14 cellular contexts compared by ENCODE assay signal in genomic region chr6:150996968-150997367, GRCh38.
DNase-seq lines count a peak whose midpoint lies in the region; ATAC-seq and TF ChIP-seq lines count a peak whose summit lies in the region.
"Had no signal": no experiment of that assay in that cellular context is flagged by ENCODE, and none has a peak within 500 bp of the region (broad histone marks: within the 10 kb centered on the region; RNA-seq: fewer than 3 reads in every experiment).

No MANE protein-coding gene starts in this region.

- TF ChIP-seq CTCF in WTC11 (IDR thresholded peaks at IDR 0.05), result no peak
- TF ChIP-seq CTCF in mesothelial cell of epicardium (IDR thresholded peaks at IDR 0.05; ENCODE audit: unreplicated experiment), result no peak

- H3K4me1 ChIP-seq in aorta (ENCODE audit: control insufficient read depth in 1 of 2, insufficient read depth in 2 of 2, low read length in 2 of 2), result no peaks in the 10 kb centered on the region
- H3K4me1 ChIP-seq: BLaER1, Caco-2 had no signal

- ATAC-seq in WTC11, result no peak
- peak; percentile 8 for ATAC-seq in aorta (ENCODE audit: low FRiP score)
- ATAC-seq in HG03571 (IDR thresholded peaks at IDR 0.05; ENCODE audit: unreplicated experiment), result no peak
- ATAC-seq: K562 had no signal

- H3K27me3 ChIP-seq in aorta (ENCODE audit: control insufficient read depth in 1 of 2, insufficient read depth in 2 of 2, low read length in 1 of 2), result no peaks in the 10 kb centered on the region
- H3K27me3 ChIP-seq: BLaER1 had no signal

- H3K27ac ChIP-seq in aorta (ENCODE audit: low read depth in 1 of 2, low read length in 2 of 2), result no peak overlapping the region
- H3K27ac ChIP-seq: 22Rv1, BLaER1 had no signal

- H3K27me3 Mint-ChIP-seq in T-helper 1 cell treated with Interleukin-12 subunit alpha and Interleukin-12 subunit beta and Interleukin-4 antibody, amounts not matched to agents 30 μg/mL and 1 μg/mL, for 36 hours (ENCODE audit: low read depth), result no peaks in the 10 kb centered on the region
- H3K27me3 Mint-ChIP-seq in WTC11 (ENCODE audit: low read depth), result no peaks in the 10 kb centered on the region
- H3K27me3 Mint-ChIP-seq in mesothelial cell of epicardium (ENCODE audit: low read depth), result no peaks in the 10 kb centered on the region
- H3K27me3 Mint-ChIP-seq: CD8-positive, alpha-beta memory T cell had no signal

- WGBS in aorta, 2 donors, result 81 to 88% methylated on average over 6 of the region's 6 CpGs

- H3K36me3 Mint-ChIP-seq in T-helper 1 cell treated with Interleukin-12 subunit alpha and Interleukin-12 subunit beta and Interleukin-4 antibody, amounts not matched to agents 30 μg/mL and 1 μg/mL, for 36 hours (ENCODE audit: low read depth), result peaks cover 28% of the 10 kb centered on the region
- H3K36me3 Mint-ChIP-seq in WTC11 (peaks cover 27% of the 10 kb centered on the region), mesothelial cell of epicardium (peaks cover 29% of the 10 kb centered on the region)

- CTCF ChIA-PET in WTC11 (lab: Charles Lee), result interaction anchor here (0.8 kb wide), 1 partner anchor 338 kb away, joined by 3 read pairs; no protein-coding TSS in a partner anchor

- H3K36me3 ChIP-seq in aorta (ENCODE audit: control insufficient read depth in 1 of 2, insufficient read depth in 2 of 2, low read length in 1 of 2), result no peaks in the 10 kb centered on the region

- peak overlapping the region; percentile 31 for H3K27ac Mint-ChIP-seq in T-helper 1 cell treated with Interleukin-12 subunit alpha and Interleukin-12 subunit beta and Interleukin-4 antibody, amounts not matched to agents 30 μg/mL and 1 μg/mL, for 36 hours
- peak overlapping the region; percentile 45; the same call in 1 of the 2 replicates for H3K27ac Mint-ChIP-seq in WTC11
- peak overlapping the region; percentile 57 for H3K27ac Mint-ChIP-seq in mesothelial cell of epicardium

- intact Hi-C loops in aorta (cut with DNase I), result no loop called here

- POLR2A ChIA-PET in WTC11 (lab: Charles Lee), result no interaction called here

- H3K9me3 ChIP-seq in aorta (ENCODE audit: control insufficient read depth, low read length), result peaks cover 2% of the 10 kb centered on the region
- H3K9me3 ChIP-seq: Caco-2 had no signal

- DNase-seq in T-helper 1 cell (no peak), WTC11 (ENCODE audit: low spot score) (no peak), mesothelial cell of epicardium (ENCODE audit: low spot score in 2 of 2, unreplicated experiment in 2 of 2) (no peak), aorta (no peak), DMS53 (lab: John Stamatoyannopoulos, UW) (no peak), hepatic stellate cell (ENCODE audit: low spot score) (no peak)
- DNase-seq: Caco-2; CD8-positive, alpha-beta memory T cell; H7 had no signal

- H3K4me1 Mint-ChIP-seq in T-helper 1 cell treated with Interleukin-12 subunit alpha and Interleukin-12 subunit beta and Interleukin-4 antibody, amounts not matched to agents 30 μg/mL and 1 μg/mL, for 36 hours (ENCODE audit: low read depth), result peaks cover 14% of the 10 kb centered on the region
- H3K4me1 Mint-ChIP-seq in WTC11 (peaks cover 15% of the 10 kb centered on the region), mesothelial cell of epicardium (peaks cover 38% of the 10 kb centered on the region)
- H3K4me1 Mint-ChIP-seq: CD8-positive, alpha-beta memory T cell had no signal

- H3K9me3 Mint-ChIP-seq in T-helper 1 cell treated with Interleukin-12 subunit alpha and Interleukin-12 subunit beta and Interleukin-4 antibody, amounts not matched to agents 30 μg/mL and 1 μg/mL, for 36 hours, result peaks cover 9% of the 10 kb centered on the region
- no peaks in the 10 kb centered on the region for H3K9me3 Mint-ChIP-seq in WTC11
- peaks cover 9% of the 10 kb centered on the region for H3K9me3 Mint-ChIP-seq in mesothelial cell of epicardium
- H3K9me3 Mint-ChIP-seq: CD8-positive, alpha-beta memory T cell had no signal

- no peak overlapping the region for H3K4me3 ChIP-seq in aorta (ENCODE audit: low read length in 2 of 2)
- H3K4me3 ChIP-seq: BLaER1, K562 had no signal

- no peak overlapping the region for H3K4me3 Mint-ChIP-seq in T-helper 1 cell treated with Interleukin-12 subunit alpha and Interleukin-12 subunit beta and Interleukin-4 antibody, amounts not matched to agents 30 μg/mL and 1 μg/mL, for 36 hours
- H3K4me3 Mint-ChIP-seq in WTC11 (no peak overlapping the region), mesothelial cell of epicardium (no peak overlapping the region)
- H3K4me3 Mint-ChIP-seq: CD8-positive, alpha-beta memory T cell had no signal

TF ChIP-seq in WTC11, 78 proteins besides CTCF, POLR2A, EP300 and RAD21:
- no peak for TF ChIP-seq ZNF671 (CRISPR knock-in tag; IDR thresholded peaks at IDR 0.05)
- no peak for TF ChIP-seq NFE2L1 (CRISPR knock-in tag; IDR thresholded peaks at IDR 0.05)
- TF ChIP-seq MYBL2 (CRISPR knock-in tag; IDR thresholded peaks at IDR 0.05), result no peak
